In the genomic region with DNA sequence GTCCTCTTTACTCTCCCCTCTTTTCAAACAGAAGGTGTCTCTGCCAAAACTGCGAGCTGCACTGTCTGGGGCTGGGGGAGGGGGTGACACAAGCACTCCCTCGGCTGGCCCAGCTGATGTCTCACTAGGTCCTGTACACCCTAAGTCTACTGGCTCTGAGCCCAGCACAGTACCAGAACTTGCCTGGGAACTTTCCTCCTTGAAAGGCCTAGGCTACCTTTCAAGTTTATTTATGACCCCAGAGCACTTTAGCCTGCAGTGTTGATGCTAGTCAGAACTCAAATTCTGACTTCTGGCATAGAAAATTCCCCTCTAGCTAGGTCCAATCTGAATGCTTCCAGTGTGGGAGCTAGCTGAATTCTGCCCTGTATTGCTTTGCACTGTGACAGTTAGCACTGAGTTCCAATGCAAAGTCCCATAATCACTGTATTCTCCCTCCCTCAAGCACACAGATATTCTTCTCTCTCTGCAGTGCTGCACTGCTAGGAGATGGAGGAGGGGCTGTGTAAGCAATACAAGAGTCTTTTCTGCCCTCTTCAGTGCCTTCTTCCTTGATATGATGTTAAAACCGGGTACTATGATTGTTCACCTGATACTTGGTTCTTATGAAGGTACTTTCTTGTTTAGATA, we compare ENCODE assay signal across 10 cellular contexts. TPM values are rescaled to one million over a fixed set of nuclear protein-coding genes. Genes with fewer than 3 reads are reported as not detected.
DNase-seq lines count a peak whose midpoint lies in the region; ATAC-seq and TF ChIP-seq lines count a peak whose summit lies in the region.
"Had no signal": no experiment of that assay in that cellular context is flagged by ENCODE, and none has a peak within 500 bp of the region (broad histone marks: within the 10 kb centered on the region; RNA-seq: fewer than 3 reads in every experiment).

No MANE protein-coding gene starts in this region.

- H3K27ac ChIP-seq in liver (ENCODE audit: low read depth in 1 of 2, low read length in 2 of 2), result peak overlapping the region; percentile 84 to 92
- peak overlapping the region; percentile 50 for H3K27ac ChIP-seq in temporal lobe (ENCODE audit: low read depth, low read length)

- ATAC-seq in HG03432 (IDR thresholded peaks at IDR 0.05; ENCODE audit: unreplicated experiment) (peak; percentile 18), GM21576 (IDR thresholded peaks at IDR 0.05; ENCODE audit: unreplicated experiment) (no peak)
- ATAC-seq: T-helper 17 cell had no signal

- H3K9ac ChIP-seq in liver (ENCODE audit: low read depth in 1 of 2, low read length in 2 of 2), result peak overlapping the region in 1 of 2 donors; percentile 14

- 52% methylated on average over 3 of the region's 3 CpGs for WGBS in liver

- H3K4me3 ChIP-seq in astrocyte of the spinal cord (ENCODE audit: low read depth, low read length) (no peak overlapping the region), liver (ENCODE audit: low read depth in 1 of 3, low read length in 3 of 3) (no peak overlapping the region), HAP-1 (no peak overlapping the region)

- no peak for TF ChIP-seq CTCF in astrocyte of the spinal cord (IDR thresholded peaks at IDR 0.05; ENCODE audit: low read depth, low read length)
- TF ChIP-seq CTCF in liver (IDR thresholded peaks at IDR 0.05; ENCODE audit: low read depth, low read length, missing input control), result no peak

- H3K9me3 ChIP-seq in liver (ENCODE audit: control insufficient read depth in 4 of 4, low read length in 3 of 4), result peaks cover 0 to 2% (median 0%) of the 10 kb centered on the region in 4 donors
- peaks cover 3% of the 10 kb centered on the region; the same call in 1 of the 2 replicates for H3K9me3 ChIP-seq in HAP-1

- H3K4me1 ChIP-seq in liver (ENCODE audit: control insufficient read depth in 4 of 4, insufficient read depth in 4 of 4, low read length in 3 of 4) (peaks cover 0 to 10% (median 6%) of the 10 kb centered on the region in 4 donors), HAP-1 (peaks cover 9% of the 10 kb centered on the region)

- H3K36me3 ChIP-seq in liver (ENCODE audit: control insufficient read depth in 4 of 4, insufficient read depth in 3 of 4, low read depth in 1 of 4, low read length in 3 of 4) (no peaks in the 10 kb centered on the region), HAP-1 (replicated peaks) (no peaks in the 10 kb centered on the region)

- in situ Hi-C loops in astrocyte of the spinal cord (cut with HindIII; ENCODE audit: low sequenced_read_pairs) (no loop called here), HAP-1 (cut with MboI; ENCODE audit: low sequenced_read_pairs) (no loop called here)

- H3K27me3 ChIP-seq in liver (ENCODE audit: control insufficient read depth in 4 of 4, insufficient read depth in 4 of 4, low read length in 3 of 4) (no peaks in the 10 kb centered on the region), HAP-1 (ENCODE audit: low read depth) (peaks cover 2% of the 10 kb centered on the region; the same call in 1 of the 2 replicates)

- DNase-seq in astrocyte of the spinal cord (ENCODE audit: low read depth, low spot score) (peak; percentile 40), HAP-1 (ENCODE audit: low spot score in 2 of 2) (no peak), T-helper 9 cell (no peak), epidermal melanocyte (ENCODE audit: insufficient read length, low spot score) (no peak)
- DNase-seq: activated naive CD4-positive, alpha-beta T cell treated with anti-CD3 and anti-CD28 coated beads, Interleukin-2, amount 10 ng/mL, durations not matched to agents 7 days and 5 days; T-helper 17 cell had no signal

- no peak for TF ChIP-seq RAD21 in liver (IDR thresholded peaks at IDR 0.05)

TF ChIP-seq in liver, 16 proteins besides CTCF, POLR2A, EP300 and RAD21:
- no peak for TF ChIP-seq SP1 (IDR thresholded peaks at IDR 0.05)
- TF ChIP-seq, protein P1, sequence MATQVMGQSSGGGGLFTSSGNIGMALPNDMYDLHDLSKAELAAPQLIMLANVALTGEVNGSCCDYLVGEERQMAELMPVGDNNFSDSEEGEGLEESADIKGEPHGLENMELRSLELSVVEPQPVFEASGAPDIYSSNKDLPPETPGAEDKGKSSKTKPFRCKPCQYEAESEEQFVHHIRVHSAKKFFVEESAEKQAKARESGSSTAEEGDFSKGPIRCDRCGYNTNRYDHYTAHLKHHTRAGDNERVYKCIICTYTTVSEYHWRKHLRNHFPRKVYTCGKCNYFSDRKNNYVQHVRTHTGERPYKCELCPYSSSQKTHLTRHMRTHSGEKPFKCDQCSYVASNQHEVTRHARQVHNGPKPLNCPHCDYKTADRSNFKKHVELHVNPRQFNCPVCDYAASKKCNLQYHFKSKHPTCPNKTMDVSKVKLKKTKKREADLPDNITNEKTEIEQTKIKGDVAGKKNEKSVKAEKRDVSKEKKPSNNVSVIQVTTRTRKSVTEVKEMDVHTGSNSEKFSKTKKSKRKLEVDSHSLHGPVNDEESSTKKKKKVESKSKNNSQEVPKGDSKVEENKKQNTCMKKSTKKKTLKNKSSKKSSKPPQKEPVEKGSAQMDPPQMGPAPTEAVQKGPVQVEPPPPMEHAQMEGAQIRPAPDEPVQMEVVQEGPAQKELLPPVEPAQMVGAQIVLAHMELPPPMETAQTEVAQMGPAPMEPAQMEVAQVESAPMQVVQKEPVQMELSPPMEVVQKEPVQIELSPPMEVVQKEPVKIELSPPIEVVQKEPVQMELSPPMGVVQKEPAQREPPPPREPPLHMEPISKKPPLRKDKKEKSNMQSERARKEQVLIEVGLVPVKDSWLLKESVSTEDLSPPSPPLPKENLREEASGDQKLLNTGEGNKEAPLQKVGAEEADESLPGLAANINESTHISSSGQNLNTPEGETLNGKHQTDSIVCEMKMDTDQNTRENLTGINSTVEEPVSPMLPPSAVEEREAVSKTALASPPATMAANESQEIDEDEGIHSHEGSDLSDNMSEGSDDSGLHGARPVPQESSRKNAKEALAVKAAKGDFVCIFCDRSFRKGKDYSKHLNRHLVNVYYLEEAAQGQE (IDR thresholded peaks at IDR 0.05), result no peak
- TF ChIP-seq EGR1 (IDR thresholded peaks at IDR 0.05; ENCODE audit: low read depth in 2 of 2), result no peak
- TF ChIP-seq, protein P2, sequence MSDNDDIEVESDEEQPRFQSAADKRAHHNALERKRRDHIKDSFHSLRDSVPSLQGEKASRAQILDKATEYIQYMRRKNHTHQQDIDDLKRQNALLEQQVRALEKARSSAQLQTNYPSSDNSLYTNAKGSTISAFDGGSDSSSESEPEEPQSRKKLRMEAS (IDR thresholded peaks at IDR 0.05), result no peak
- TF ChIP-seq NR2F2 (IDR thresholded peaks at IDR 0.05), result no peak
- no peak for TF ChIP-seq RXRA (IDR thresholded peaks at IDR 0.05)
- TF ChIP-seq, protein P3, sequence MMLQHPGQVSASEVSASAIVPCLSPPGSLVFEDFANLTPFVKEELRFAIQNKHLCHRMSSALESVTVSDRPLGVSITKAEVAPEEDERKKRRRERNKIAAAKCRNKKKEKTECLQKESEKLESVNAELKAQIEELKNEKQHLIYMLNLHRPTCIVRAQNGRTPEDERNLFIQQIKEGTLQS (IDR thresholded peaks at IDR 0.05), result no peak
- no peak for TF ChIP-seq HNF4A (conservative IDR thresholded peaks at IDR 0.05)
- no peak for TF ChIP-seq HNF4G (IDR thresholded peaks at IDR 0.05)
- no peak for TF ChIP-seq YY1 (IDR thresholded peaks at IDR 0.05)
- no peak for TF ChIP-seq JUND (IDR thresholded peaks at IDR 0.05)

RNA-seq across cellular contexts. Expression of a gene that starts 10.5 kb away (rescaled TPM):
- total RNA-seq in liver (10 to 100 TPM in 1 of 2 donors, 1 to 10 TPM in 1; 4.2 to 18.6 TPM), temporal lobe (0.98 TPM)
- polyA plus RNA-seq in liver, result 1 to 10 TPM; 7.8 to 9.9 TPM
